16 cellular contexts compared by ENCODE assay signal in genomic region chr1:2516946-2517345, GRCh38. TPM values are rescaled to one million over a fixed set of nuclear protein-coding genes. Genes with fewer than 3 reads are reported as not detected.
A peak's percentile ranks its signal among the peaks of the same experiment; 100 is the strongest.
DNase-seq lines count a peak whose midpoint lies in the region; ATAC-seq and TF ChIP-seq lines count a peak whose summit lies in the region.
"Had no signal": no experiment of that assay in that cellular context is flagged by ENCODE, and none has a peak within 500 bp of the region (broad histone marks: within the 10 kb centered on the region; RNA-seq: fewer than 3 reads in every experiment).

No MANE protein-coding gene starts in this region.

- H3K36me3 ChIP-seq in BLaER1 = peaks cover 92% of the 10 kb centered on the region
- peaks cover 82% of the 10 kb centered on the region for H3K36me3 ChIP-seq in CD8-positive, alpha-beta T cell (ENCODE audit: insufficient read depth, low read length)

- intact Hi-C loops in CD8-positive, alpha-beta T cell (cut with DNase I, micrococcal nuclease) = no loop called here

- CTCF ChIA-PET in RWPE1 (lab: Yijun Ruan, JAX) = no interaction called here
- CTCF ChIA-PET in CD8-positive, alpha-beta T cell (lab: Charles Lee) = no interaction called here

- no peaks in the 10 kb centered on the region for H3K9me3 ChIP-seq in BLaER1
- no peaks in the 10 kb centered on the region for H3K9me3 ChIP-seq in CD8-positive, alpha-beta T cell (ENCODE audit: low read length)
- H3K9me3 ChIP-seq: BE2C had no signal

- peaks cover 72% of the 10 kb centered on the region for H3K36me3 Mint-ChIP-seq in CD8-positive, alpha-beta T cell

- H3K4me3 ChIP-seq in BLaER1 = no peak overlapping the region
- no peak overlapping the region for H3K4me3 ChIP-seq in CD8-positive, alpha-beta T cell (ENCODE audit: low read depth, low read length)
- H3K4me3 ChIP-seq: GM23338 had no signal

- peaks cover 2% of the 10 kb centered on the region for H3K4me1 Mint-ChIP-seq in CD8-positive, alpha-beta T cell (ENCODE audit: low read depth)
- H3K4me1 Mint-ChIP-seq: CD14-positive monocyte, GM23338 had no signal

- H3K9me3 Mint-ChIP-seq in CD8-positive, alpha-beta T cell = no peaks in the 10 kb centered on the region
- H3K9me3 Mint-ChIP-seq: CD14-positive monocyte; CD4-positive, alpha-beta memory T cell; GM23338 had no signal

- peak overlapping the region; percentile 34; the same call in 1 of the 2 replicates for H3K9ac ChIP-seq in BLaER1

- no peak for TF ChIP-seq CTCF in RWPE1 (conservative IDR thresholded peaks at IDR 0.05; ENCODE audit: low read depth)
- no peak for TF ChIP-seq CTCF in CD8-positive, alpha-beta T cell (IDR thresholded peaks at IDR 0.05)

- no peaks in the 10 kb centered on the region for H3K27me3 ChIP-seq in BLaER1
- H3K27me3 ChIP-seq in CD8-positive, alpha-beta T cell (ENCODE audit: insufficient read depth, low read length) = no peaks in the 10 kb centered on the region
- H3K27me3 ChIP-seq: BE2C had no signal

- no peaks in the 10 kb centered on the region for H3K27me3 Mint-ChIP-seq in CD8-positive, alpha-beta T cell (ENCODE audit: low read depth)
- H3K27me3 Mint-ChIP-seq: CD4-positive, alpha-beta memory T cell had no signal

- H3K27ac ChIP-seq in BLaER1 (peak overlapping the region; percentile 35; the same call in 1 of the 2 replicates), RWPE1 (peak overlapping the region; percentile 8; the same call in 1 of the 2 replicates)
- no peak overlapping the region for H3K27ac ChIP-seq in CD8-positive, alpha-beta T cell (ENCODE audit: low read depth, low read length)
- H3K27ac ChIP-seq: HL-60 had no signal

- peaks cover 86% of the 10 kb centered on the region for H4K20me1 ChIP-seq in BLaER1

- ATAC-seq in CD8-positive, alpha-beta T cell = no peak
- ATAC-seq: GM23338 had no signal

- POLR2A ChIA-PET in RWPE1 (lab: Yijun Ruan, JAX; ENCODE audit: low non-redundant PET) = no interaction called here
- POLR2A ChIA-PET in CD8-positive, alpha-beta T cell (lab: Charles Lee) = no interaction called here

- no peak overlapping the region for H3K4me3 Mint-ChIP-seq in CD8-positive, alpha-beta T cell
- H3K4me3 Mint-ChIP-seq: CD14-positive monocyte; CD4-positive, alpha-beta memory T cell; GM23338 had no signal

- peaks cover 68% of the 10 kb centered on the region for H3K4me1 ChIP-seq in BLaER1
- peaks cover 1% of the 10 kb centered on the region for H3K4me1 ChIP-seq in CD8-positive, alpha-beta T cell (ENCODE audit: insufficient read depth, low read length)
- H3K4me1 ChIP-seq: BE2C had no signal

- H3K27ac Mint-ChIP-seq in CD8-positive, alpha-beta T cell = no peak overlapping the region
- H3K27ac Mint-ChIP-seq: CD14-positive monocyte; CD4-positive, alpha-beta memory T cell; GM23338 had no signal

- H3K4me2 ChIP-seq in BLaER1 = peak overlapping the region; percentile 79
- H3K4me2 ChIP-seq: GM23338 had no signal

- no peak for DNase-seq in RWPE1 (ENCODE audit: low spot score)
- DNase-seq in CD8-positive, alpha-beta T cell = no peak
- DNase-seq: BE2C; Calu3; CD4-positive, alpha-beta memory T cell; DMS79 treated with DMSO at 0.1 percent for 48 hours; GF-D8; HCEC 1CT; IMR-90; KBM-7 had no signal

RNA-seq across cellular contexts. Expression of gene PANK4, which starts 9.4 kb away (rescaled TPM):
- 10 to 100 TPM; 44.1 to 44.8 TPM for total RNA-seq in CD8-positive, alpha-beta T cell

RNA-seq across cellular contexts. Expression of gene HES5, which starts 13.1 kb away (rescaled TPM):
- not detected for total RNA-seq in CD8-positive, alpha-beta T cell
- total RNA-seq: A172; Calu3; CD4-positive, alpha-beta memory T cell; HT1080; IMR-90 had no signal

RNA-seq across cellular contexts. Expression of gene TNFRSF14, which starts 39.2 kb away (rescaled TPM):
- total RNA-seq in CD8-positive, alpha-beta T cell = 100 to 1,000 TPM; 158 to 160 TPM
- total RNA-seq: GM23338 had no signal

RNA-seq across cellular contexts. Expression of gene PLCH2, which starts 40.9 kb away (rescaled TPM):
- 10 to 100 TPM; 17.9 to 19.1 TPM for total RNA-seq in CD8-positive, alpha-beta T cell
- total RNA-seq: A172 had no signal
